In genomic region chr7:112770051-112770450, GRCh38 we compare ENCODE assay signal across 17 cellular contexts. TPM values are rescaled to one million over a fixed set of nuclear protein-coding genes. Genes with fewer than 3 reads are reported as not detected.
DNase-seq lines count a peak whose midpoint lies in the region; ATAC-seq and TF ChIP-seq lines count a peak whose summit lies in the region.
"Had no signal": no experiment of that assay in that cellular context is flagged by ENCODE, and none has a peak within 500 bp of the region (broad histone marks: within the 10 kb centered on the region; RNA-seq: fewer than 3 reads in every experiment).

No MANE protein-coding gene starts in this region.

- H3K4me1 Mint-ChIP-seq in type B pancreatic cell (ENCODE audit: unreplicated experiment) (peaks cover 3% of the 10 kb centered on the region), Calu3 (ENCODE audit: low read depth, unreplicated experiment) (no peaks in the 10 kb centered on the region)
- H3K4me1 Mint-ChIP-seq: H9 had no signal

- CTCF ChIA-PET in Calu3 (lab: Charles Lee), result no interaction called here

- H3K36me3 Mint-ChIP-seq in type B pancreatic cell (peaks cover 14% of the 10 kb centered on the region), Calu3 (ENCODE audit: insufficient read depth, unreplicated experiment) (no peaks in the 10 kb centered on the region)

- no peaks in the 10 kb centered on the region for H3K9me3 Mint-ChIP-seq in type B pancreatic cell
- no peaks in the 10 kb centered on the region for H3K9me3 Mint-ChIP-seq in Calu3 (ENCODE audit: low read depth, unreplicated experiment)
- H3K9me3 Mint-ChIP-seq: H9; natural killer cell treated with Interleukin-12 subunit alpha and Interleukin-12 subunit beta and Interleukin-15 and Interleukin-18, amount 100 ng/mL, for 72 hours had no signal

- TF ChIP-seq CTCF in astrocyte of the cerebellum (IDR thresholded peaks at IDR 0.05; ENCODE audit: low read depth, low read length, missing control alignments) (no peak), type B pancreatic cell (conservative IDR thresholded peaks at IDR 0.05) (no peak), Calu3 (IDR thresholded peaks at IDR 0.05; ENCODE audit: unreplicated experiment) (no peak)

- BruUV-seq in Calu3 (replicated peaks; lab: Mats Ljungman, UMichigan), result no TSS peak

- H3K27me3 Mint-ChIP-seq in type B pancreatic cell (no peaks in the 10 kb centered on the region), Calu3 (ENCODE audit: unreplicated experiment) (no peaks in the 10 kb centered on the region)
- H3K27me3 Mint-ChIP-seq: natural killer cell treated with Interleukin-12 subunit alpha and Interleukin-12 subunit beta and Interleukin-15 and Interleukin-18, amount 100 ng/mL, for 72 hours had no signal

- in situ Hi-C loops in astrocyte of the cerebellum (cut with HindIII; ENCODE audit: low sequenced_read_pairs), result loop anchor here (10.0 kb wide), 1 partner anchor 255 kb away; no protein-coding TSS in a partner anchor

- peak overlapping the region; percentile 84 for H3K27ac Mint-ChIP-seq in type B pancreatic cell
- H3K27ac Mint-ChIP-seq in Calu3 (ENCODE audit: unreplicated experiment), result no peak overlapping the region
- H3K27ac Mint-ChIP-seq: H9; natural killer cell treated with Interleukin-12 subunit alpha and Interleukin-12 subunit beta and Interleukin-15 and Interleukin-18, amount 100 ng/mL, for 72 hours had no signal

- intact Hi-C loops in Calu3 (cut with micrococcal nuclease; ENCODE audit: unreplicated experiment), result no loop called here

- DNase-seq in SIG-M5 treated with dmso at 0.1 percent for 504 hours (lab: John Stamatoyannopoulos, UW; ENCODE audit: unreplicated experiment) (peak; percentile 57), SIG-M5 (lab: John Stamatoyannopoulos, UW) (no peak), astrocyte of the cerebellum (ENCODE audit: low read depth) (peak; percentile 35), islet precursor cell (peak; percentile 91), type B pancreatic cell (ENCODE audit: extremely low spot score, unreplicated experiment) (no peak), Calu3 (no peak), GDM1 (lab: John Stamatoyannopoulos, UW) (no peak)
- DNase-seq: activated CD4-positive, alpha-beta T cell treated with anti-CD3 and anti-CD28 coated beads for 1 hour; activated gamma-delta T cell treated with Interleukin-2 at 50 U/mL for 16 hours; aorta; gastrocnemius medialis; H9; T1000 had no signal

- no peak overlapping the region for H3K4me3 Mint-ChIP-seq in type B pancreatic cell
- no peak overlapping the region for H3K4me3 Mint-ChIP-seq in Calu3 (ENCODE audit: low read depth, unreplicated experiment)
- H3K4me3 Mint-ChIP-seq: H9; natural killer cell treated with Interleukin-12 subunit alpha and Interleukin-12 subunit beta and Interleukin-15 and Interleukin-18, amount 100 ng/mL, for 72 hours had no signal

- ATAC-seq in HG03025 (IDR thresholded peaks at IDR 0.05; ENCODE audit: low FRiP score, unreplicated experiment), result no peak
- ATAC-seq: gastrocnemius medialis; natural killer cell treated with Interleukin-12 subunit alpha and Interleukin-12 subunit beta and Interleukin-15 and Interleukin-18, amount 100 ng/mL, for 72 hours had no signal

- no peak overlapping the region for H3K4me3 ChIP-seq in astrocyte of the cerebellum (ENCODE audit: low read depth, low read length)
- H3K4me3 ChIP-seq: BLaER1, gastrocnemius medialis, tibial nerve had no signal

RNA-seq across cellular contexts. Expression of gene TMEM168, which starts 20.1 kb away (rescaled TPM):
- total RNA-seq in type B pancreatic cell (ENCODE audit: low replicate concordance) (24.7 and 25.5 TPM in 2 replicates), Calu3 (2022) (16.9 and 20.6 TPM in 2 replicates)

Comparison
In these comparisons a context has a peak if more than half of its experiments do, and no peak if none do; other contexts are left out.
1. DNase-seq: peak in SIG-M5 treated with dmso at 0.1 percent for 504 hours (single experiment), astrocyte of the cerebellum (single experiment) and islet precursor cell (single experiment); none in SIG-M5 (single experiment), type B pancreatic cell (single experiment), Calu3 (single experiment) and GDM1 (single experiment).